In genomic region chr3:69085543-69086132, GRCh38 we compare ENCODE assay signal across 8 cellular contexts. TPM values are rescaled to one million over a fixed set of nuclear protein-coding genes. Genes with fewer than 3 reads are reported as not detected.
DNase-seq lines count a peak whose midpoint lies in the region; ATAC-seq and TF ChIP-seq lines count a peak whose summit lies in the region.

No MANE protein-coding gene starts in this region.

- H3K9me3 Mint-ChIP-seq in activated naive CD4-positive, alpha-beta T cell treated with anti-CD3 and anti-CD28 coated beads, Interleukin-2, amount 10 ng/mL, durations not matched to agents 7 days and 5 days = no peaks in the 10 kb centered on the region
- no peaks in the 10 kb centered on the region for H3K9me3 Mint-ChIP-seq in natural killer cell treated with Interleukin-12 subunit alpha and Interleukin-12 subunit beta and Interleukin-15 and Interleukin-18, amount 100 ng/mL, for 72 hours

- H3K9ac ChIP-seq in fibroblast of lung (ENCODE audit: insufficient read depth, low read length) = peak overlapping the region; percentile 75

- no peak overlapping the region for H2AFZ ChIP-seq in fibroblast of lung (ENCODE audit: low read length)

- H3K4me2 ChIP-seq in fibroblast of lung (ENCODE audit: extremely low read depth, insufficient read depth, low read length) = peak overlapping the region; percentile 97

- H3K4me3 Mint-ChIP-seq in activated naive CD4-positive, alpha-beta T cell treated with anti-CD3 and anti-CD28 coated beads, Interleukin-2, amount 10 ng/mL, durations not matched to agents 7 days and 5 days = peak overlapping the region; percentile 99
- peak overlapping the region; percentile 95 for H3K4me3 Mint-ChIP-seq in natural killer cell treated with Interleukin-12 subunit alpha and Interleukin-12 subunit beta and Interleukin-15 and Interleukin-18, amount 100 ng/mL, for 72 hours

- H3K36me3 ChIP-seq in fibroblast of lung (ENCODE audit: control insufficient read depth, insufficient read depth, low read length) = no peaks in the 10 kb centered on the region

- no peak for ATAC-seq in natural killer cell treated with Interleukin-12 subunit alpha and Interleukin-12 subunit beta and Interleukin-15 and Interleukin-18, amount 100 ng/mL, for 72 hours
- no peak for ATAC-seq in GM21737 (IDR thresholded peaks at IDR 0.05; ENCODE audit: unreplicated experiment)

- no peak for TF ChIP-seq CTCF in fibroblast of lung (conservative IDR thresholded peaks at IDR 0.05 in 1 of 2, IDR thresholded peaks at IDR 0.05 in 1 of 2; ENCODE audit: low read depth in 1 of 2, low read length in 2 of 2)

- H3K4me1 ChIP-seq in fibroblast of lung (ENCODE audit: control insufficient read depth, extremely low read depth, insufficient read depth, low read length) = peaks cover 45% of the 10 kb centered on the region

- CTCF ChIA-PET in activated naive CD4-positive, alpha-beta T cell treated with anti-CD3 and anti-CD28 coated beads, Interleukin-2, amount 10 ng/mL, durations not matched to agents 7 days and 5 days (lab: Charles Lee) = interaction anchor here (1.3 to 1.6 kb wide), 4 partner anchors 10 to 36 kb away, joined by 3 to 7 read pairs (median 4); partner anchors contain the start of gene TMF1

- no peaks in the 10 kb centered on the region for H4K20me1 ChIP-seq in fibroblast of lung (ENCODE audit: control insufficient read depth, extremely low read depth, insufficient read depth, low read length)

- H3K9me3 ChIP-seq in fibroblast of lung (ENCODE audit: control insufficient read depth, insufficient read depth, low read depth, low read length) = no peaks in the 10 kb centered on the region

- no peaks in the 10 kb centered on the region for H3K27me3 Mint-ChIP-seq in activated naive CD4-positive, alpha-beta T cell treated with anti-CD3 and anti-CD28 coated beads, Interleukin-2, amount 10 ng/mL, durations not matched to agents 7 days and 5 days
- H3K27me3 Mint-ChIP-seq in natural killer cell treated with Interleukin-12 subunit alpha and Interleukin-12 subunit beta and Interleukin-15 and Interleukin-18, amount 100 ng/mL, for 72 hours = no peaks in the 10 kb centered on the region

- peak; percentile 51 for DNase-seq in activated naive CD4-positive, alpha-beta T cell treated with anti-CD3 and anti-CD28 coated beads, Interleukin-2, amount 10 ng/mL, durations not matched to agents 7 days and 5 days
- no peak for DNase-seq in activated naive CD4-positive, alpha-beta T cell (lab: John Stamatoyannopoulos, UW)
- DNase-seq in UCSD-AML1 (lab: John Stamatoyannopoulos, UW; ENCODE audit: unreplicated experiment) (peak; percentile 42), fibroblast of lung (ENCODE audit: low read depth in 2 of 2) (peak; percentile 9 to 54), cerebellar nuclear complex (lab: John Stamatoyannopoulos, UW) (no peak), NCI-H2081 (lab: John Stamatoyannopoulos, UW) (no peak)
- DNase-seq in natural killer cell treated with Interleukin-12 subunit alpha and Interleukin-12 subunit beta and Interleukin-15 and Interleukin-18, amount 100 ng/mL, for 72 hours (ENCODE audit: low spot score) = no peak

- H3K4me3 ChIP-seq in fibroblast of lung (replicated peaks in 1 of 4; ENCODE audit: control extremely low read depth in 1 of 4, insufficient read depth in 1 of 4, low read depth in 3 of 4, low read length in 4 of 4) = peak overlapping the region; percentile 81 to 89 (median 84)

- H3K27me3 ChIP-seq in fibroblast of lung (ENCODE audit: control insufficient read depth, insufficient read depth, low read length) = no peaks in the 10 kb centered on the region

- H3K79me2 ChIP-seq in fibroblast of lung (ENCODE audit: control insufficient read depth, insufficient read depth, low read length) = peaks cover 49% of the 10 kb centered on the region

- H3K27ac ChIP-seq in fibroblast of lung (ENCODE audit: insufficient read depth, low read length) = peak overlapping the region; percentile 81

- H3K36me3 Mint-ChIP-seq in activated naive CD4-positive, alpha-beta T cell treated with anti-CD3 and anti-CD28 coated beads, Interleukin-2, amount 10 ng/mL, durations not matched to agents 7 days and 5 days = peaks cover 40% of the 10 kb centered on the region
- peaks cover 21% of the 10 kb centered on the region for H3K36me3 Mint-ChIP-seq in natural killer cell treated with Interleukin-12 subunit alpha and Interleukin-12 subunit beta and Interleukin-15 and Interleukin-18, amount 100 ng/mL, for 72 hours

- peak overlapping the region; percentile 99 for H3K27ac Mint-ChIP-seq in activated naive CD4-positive, alpha-beta T cell treated with anti-CD3 and anti-CD28 coated beads, Interleukin-2, amount 10 ng/mL, durations not matched to agents 7 days and 5 days
- peak overlapping the region; percentile 92 to 100 for H3K27ac Mint-ChIP-seq in natural killer cell treated with Interleukin-12 subunit alpha and Interleukin-12 subunit beta and Interleukin-15 and Interleukin-18, amount 100 ng/mL, for 72 hours

- peaks cover 69% of the 10 kb centered on the region for H3K4me1 Mint-ChIP-seq in activated naive CD4-positive, alpha-beta T cell treated with anti-CD3 and anti-CD28 coated beads, Interleukin-2, amount 10 ng/mL, durations not matched to agents 7 days and 5 days
- H3K4me1 Mint-ChIP-seq in natural killer cell treated with Interleukin-12 subunit alpha and Interleukin-12 subunit beta and Interleukin-15 and Interleukin-18, amount 100 ng/mL, for 72 hours (ENCODE audit: low read depth in 2 of 2) = peaks cover 63 to 73% of the 10 kb centered on the region in 2 donors

RNA-seq across cellular contexts. Expression of gene ARL6IP5, which starts 0.9 kb away (rescaled TPM):
- 132 and 209 TPM in 2 replicates for total RNA-seq in fibroblast of lung
- 218 and 253 TPM in 2 replicates for polyA plus RNA-seq in fibroblast of lung
- 165 and 171 TPM in 2 replicates for polyA plus RNA-seq in fibroblast of lung (2012)
- 199 and 251 TPM in 2 replicates for polyA minus RNA-seq in fibroblast of lung (ENCODE audit: low replicate concordance)
- total RNA-seq in natural killer cell treated with Interleukin-12 subunit alpha and Interleukin-12 subunit beta and Interleukin-15 and Interleukin-18, amount 100 ng/mL, for 72 hours = 100 to 1,000 TPM; 110 to 135 TPM

RNA-seq across cellular contexts. Expression of gene UBA3, which starts 5.5 kb away (rescaled TPM):
- 70.4 and 93.3 TPM in 2 replicates for total RNA-seq in fibroblast of lung
- polyA plus RNA-seq in fibroblast of lung = 77.2 and 95.4 TPM in 2 replicates
- 53.2 and 62.6 TPM in 2 replicates for polyA plus RNA-seq in fibroblast of lung (2012)
- 13.2 and 18.0 TPM in 2 replicates for polyA minus RNA-seq in fibroblast of lung (ENCODE audit: low replicate concordance)
- total RNA-seq in natural killer cell treated with Interleukin-12 subunit alpha and Interleukin-12 subunit beta and Interleukin-15 and Interleukin-18, amount 100 ng/mL, for 72 hours = 100 to 1,000 TPM in 1 of 2 donors, 10 to 100 TPM in 1; 93.4 to 111 TPM

RNA-seq across cellular contexts. Expression of gene TMF1, which starts 33.5 kb away (rescaled TPM):
- 37.0 and 51.5 TPM in 2 replicates for total RNA-seq in fibroblast of lung
- polyA plus RNA-seq in fibroblast of lung = 18.0 and 27.5 TPM in 2 replicates
- 19.4 and 28.1 TPM in 2 replicates for polyA plus RNA-seq in fibroblast of lung (2012)
- 9.8 and 31.5 TPM in 2 replicates for polyA minus RNA-seq in fibroblast of lung (ENCODE audit: low replicate concordance)
- 10 to 100 TPM; 42.2 to 43.7 TPM for total RNA-seq in natural killer cell treated with Interleukin-12 subunit alpha and Interleukin-12 subunit beta and Interleukin-15 and Interleukin-18, amount 100 ng/mL, for 72 hours

RNA-seq across cellular contexts. Expression of gene LMOD3, which starts 36.8 kb away (rescaled TPM):
- 0.51 and 4.0 TPM in 2 replicates for total RNA-seq in fibroblast of lung
- 0.20 TPM in 2 replicates for polyA plus RNA-seq in fibroblast of lung
- polyA plus RNA-seq in fibroblast of lung (2012) = 0.30 and 0.42 TPM in 2 replicates
- not detected in 2 replicates for polyA minus RNA-seq in fibroblast of lung (ENCODE audit: low replicate concordance)
- not detected for total RNA-seq in natural killer cell treated with Interleukin-12 subunit alpha and Interleukin-12 subunit beta and Interleukin-15 and Interleukin-18, amount 100 ng/mL, for 72 hours

Comparison
In these comparisons a context has a peak if more than half of its experiments do, and no peak if none do; other contexts are left out.
1. DNase-seq: peak in activated naive CD4-positive, alpha-beta T cell treated with anti-CD3 and anti-CD28 coated beads, Interleukin-2, amount 10 ng/mL, durations not matched to agents 7 days and 5 days (single experiment), UCSD-AML1 (single experiment) and fibroblast of lung (2 of 2); none in activated naive CD4-positive, alpha-beta T cell (0 of 4), natural killer cell treated with Interleukin-12 subunit alpha and Interleukin-12 subunit beta and Interleukin-15 and Interleukin-18, amount 100 ng/mL, for 72 hours (single experiment), cerebellar nuclear complex (0 of 2) and NCI-H2081 (0 of 2).